12 cellular contexts compared by ENCODE assay signal in the genomic region with DNA sequence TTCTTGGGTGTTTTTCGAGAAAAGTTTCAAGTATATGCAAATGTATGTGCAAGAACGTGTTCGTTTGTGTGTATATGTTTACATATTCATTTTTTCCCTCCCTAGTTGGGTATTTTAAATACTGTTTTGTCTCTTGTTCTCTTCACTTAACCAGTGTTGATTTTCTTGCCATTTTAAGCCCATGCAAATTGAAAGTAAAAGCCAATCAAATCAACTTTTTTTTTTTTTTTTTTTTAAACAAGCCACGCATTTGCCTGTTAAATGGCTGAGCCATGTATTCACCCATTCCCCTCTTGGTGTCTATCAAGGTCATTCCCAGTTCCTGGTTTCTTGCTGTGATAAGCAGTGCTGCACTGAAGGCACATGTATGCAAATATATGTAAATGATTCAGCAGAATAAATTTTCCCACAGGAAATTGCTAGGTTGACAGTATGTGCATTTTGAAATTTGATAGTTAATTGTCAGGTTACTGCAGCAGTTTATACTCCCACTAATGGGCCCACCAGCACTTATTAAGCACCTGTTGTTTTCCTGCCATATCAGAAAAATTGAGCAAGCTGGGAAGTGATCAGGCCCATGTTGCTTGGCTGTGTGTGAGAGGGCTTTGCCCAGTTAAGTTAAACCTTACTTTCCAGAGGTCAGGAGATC. TPM values are rescaled to one million over a fixed set of nuclear protein-coding genes. Genes with fewer than 3 reads are reported as not detected.
A peak's percentile ranks its signal among the peaks of the same experiment; 100 is the strongest.
DNase-seq lines count a peak whose midpoint lies in the region; ATAC-seq, FAIRE-seq and TF ChIP-seq lines count a peak whose summit lies in the region.
"Had no signal": no experiment of that assay in that cellular context is flagged by ENCODE, and none has a peak within 500 bp of the region (broad histone marks: within the 10 kb centered on the region; RNA-seq: fewer than 3 reads in every experiment).

No MANE protein-coding gene starts in this region.

- H3K36me3 Mint-ChIP-seq in MCF 10A (ENCODE audit: insufficient read depth, unreplicated experiment), result peaks cover 6% of the 10 kb centered on the region
- peaks cover 36% of the 10 kb centered on the region for H3K36me3 Mint-ChIP-seq in activated naive CD8-positive, alpha-beta T cell treated with anti-CD3 and anti-CD28 coated beads, Interleukin-2, amount 50 U/mL, for 24 hours (ENCODE audit: low read depth)

- H3K4me1 Mint-ChIP-seq in MCF 10A (ENCODE audit: insufficient read depth, unreplicated experiment), result peaks cover 7% of the 10 kb centered on the region
- peaks cover 88% of the 10 kb centered on the region for H3K4me1 Mint-ChIP-seq in activated naive CD8-positive, alpha-beta T cell treated with anti-CD3 and anti-CD28 coated beads, Interleukin-2, amount 50 U/mL, for 24 hours

- no peak for FAIRE-seq in frontal cortex (lab: Jason Lieb, UNC)
- FAIRE-seq: colon had no signal

- CTCF ChIA-PET in mammary epithelial cell (lab: Charles Lee; ENCODE audit: low non-redundant PET) (no interaction called here), MCF 10A (lab: Yijun Ruan, JAX) (no interaction called here)

- no peaks in the 10 kb centered on the region for H3K27me3 Mint-ChIP-seq in MCF 10A (ENCODE audit: insufficient read depth, unreplicated experiment)
- no peaks in the 10 kb centered on the region for H3K27me3 Mint-ChIP-seq in activated naive CD8-positive, alpha-beta T cell treated with anti-CD3 and anti-CD28 coated beads, Interleukin-2, amount 50 U/mL, for 24 hours

- ATAC-seq in HG03280 (IDR thresholded peaks at IDR 0.05; ENCODE audit: unreplicated experiment) (peak; percentile 14), upper lobe of right lung (no peak), left cardiac atrium (no peak)
- ATAC-seq in activated naive CD8-positive, alpha-beta T cell treated with anti-CD3 and anti-CD28 coated beads, Interleukin-2, amount 50 U/mL, for 24 hours, result peak; percentile 26

- POLR2A ChIA-PET in MCF 10A (lab: Yijun Ruan, JAX), result no interaction called here

- intact Hi-C loops in mammary epithelial cell (cut with micrococcal nuclease), result no loop called here
- intact Hi-C loops in MCF 10A (cut with micrococcal nuclease), result no loop called here
- intact Hi-C loops in upper lobe of right lung (cut with DNase I), result no loop called here
- intact Hi-C loops in left cardiac atrium (cut with DNase I), result no loop called here
- intact Hi-C loops in dorsolateral prefrontal cortex (cut with DNase I), result no loop called here

- 100% methylated on average over 4 of the region's 4 CpGs for WGBS in mammary epithelial cell (ENCODE audit: low coverage, missing lambda C conversion rate)

- H3K4me3 Mint-ChIP-seq in MCF 10A (ENCODE audit: unreplicated experiment), result no peak overlapping the region
- peak overlapping the region; percentile 83 for H3K4me3 Mint-ChIP-seq in activated naive CD8-positive, alpha-beta T cell treated with anti-CD3 and anti-CD28 coated beads, Interleukin-2, amount 50 U/mL, for 24 hours

- DNase-seq in mammary epithelial cell, result no peak
- DNase-seq in MCF 10A (ENCODE audit: unreplicated experiment), result no peak
- no peak for DNase-seq in activated naive CD8-positive, alpha-beta T cell treated with anti-CD3 and anti-CD28 coated beads, Interleukin-2, amount 50 U/mL, for 24 hours
- no peak for DNase-seq in upper lobe of right lung
- no peak for DNase-seq in left cardiac atrium
- no peak for DNase-seq in dorsolateral prefrontal cortex
- DNase-seq in frontal cortex (ENCODE audit: low spot score in 2 of 2), result no peak
- DNase-seq: GM23248, NCI-H1417 treated with DMSO at 0.1 percent for 48 hours had no signal

- H3K9me3 ChIP-seq in mammary epithelial cell (replicated peaks; ENCODE audit: insufficient read depth, low read length) (no peaks in the 10 kb centered on the region), upper lobe of right lung (no peaks in the 10 kb centered on the region)

- H3K9me3 Mint-ChIP-seq in MCF 10A (ENCODE audit: unreplicated experiment), result no peaks in the 10 kb centered on the region
- peaks cover 18% of the 10 kb centered on the region for H3K9me3 Mint-ChIP-seq in activated naive CD8-positive, alpha-beta T cell treated with anti-CD3 and anti-CD28 coated beads, Interleukin-2, amount 50 U/mL, for 24 hours

- H3K36me3 ChIP-seq in mammary epithelial cell (ENCODE audit: insufficient read depth, low read length), result no peaks in the 10 kb centered on the region
- no peaks in the 10 kb centered on the region for H3K36me3 ChIP-seq in upper lobe of right lung

- H3K79me2 ChIP-seq in mammary epithelial cell (ENCODE audit: insufficient read depth, low read length), result peaks cover 96% of the 10 kb centered on the region

- H2AFZ ChIP-seq in mammary epithelial cell (ENCODE audit: low read depth, low read length), result no peak overlapping the region
- H2AFZ ChIP-seq: GM23248 had no signal

- H3K9ac ChIP-seq in mammary epithelial cell (ENCODE audit: insufficient read depth, low read length), result no peak overlapping the region
- H3K9ac ChIP-seq: BLaER1, GM23248 had no signal

- BruUV-seq in mammary epithelial cell (replicated peaks; lab: Mats Ljungman, UMichigan) (TSS peak; percentile 11), MCF 10A (replicated peaks; lab: Mats Ljungman, UMichigan) (no TSS peak)

- H3K27ac Mint-ChIP-seq in MCF 10A (ENCODE audit: low read depth, unreplicated experiment), result no peak overlapping the region
- H3K27ac Mint-ChIP-seq in activated naive CD8-positive, alpha-beta T cell treated with anti-CD3 and anti-CD28 coated beads, Interleukin-2, amount 50 U/mL, for 24 hours, result peak overlapping the region; percentile 99

- in situ Hi-C loops in mammary epithelial cell (cut with MboI; ENCODE audit: low sequenced_read_pairs in 2 of 2), result loop anchor here in 1 of 2 donors (5.0 kb wide), 1 partner anchor 84 kb away; no protein-coding TSS in a partner anchor

- H3K4me3 ChIP-seq in mammary epithelial cell (replicated peaks in 1 of 3; ENCODE audit: insufficient read depth in 1 of 3, low read depth in 2 of 3, low read length in 3 of 3) (no peak overlapping the region), upper lobe of right lung (no peak overlapping the region), dorsolateral prefrontal cortex (no peak overlapping the region)
- H3K4me3 ChIP-seq: BLaER1, GM23248 had no signal

- H3K4me1 ChIP-seq in mammary epithelial cell (ENCODE audit: insufficient read depth, low read length) (peaks cover 14% of the 10 kb centered on the region), upper lobe of right lung (peaks cover 21% of the 10 kb centered on the region)

- no peaks in the 10 kb centered on the region for H3K27me3 ChIP-seq in mammary epithelial cell (ENCODE audit: insufficient read depth, low read length)
- H3K27me3 ChIP-seq in upper lobe of right lung, result no peaks in the 10 kb centered on the region
- H3K27me3 ChIP-seq in dorsolateral prefrontal cortex, result no peaks in the 10 kb centered on the region
- H3K27me3 ChIP-seq: BLaER1 had no signal

- dilution Hi-C loops in mammary epithelial cell (cut with HindIII; ENCODE audit: low sequenced_read_pairs), result no loop called here

- no peak for TF ChIP-seq CTCF in mammary epithelial cell (conservative IDR thresholded peaks at IDR 0.05 in 1 of 2, IDR thresholded peaks at IDR 0.05 in 1 of 2; ENCODE audit: extremely low read depth in 1 of 2, insufficient read depth in 1 of 2, low read depth in 1 of 2, low read length in 2 of 2)
- no peak for TF ChIP-seq CTCF in MCF 10A (IDR thresholded peaks at IDR 0.05; ENCODE audit: unreplicated experiment)
- no peak for TF ChIP-seq CTCF in upper lobe of right lung (IDR thresholded peaks at IDR 0.05)
- TF ChIP-seq CTCF in dorsolateral prefrontal cortex (IDR thresholded peaks at IDR 0.05 in 54 of 56, conservative IDR thresholded peaks at IDR 0.05 in 2 of 56; ENCODE audit: low read depth in 1 of 56, partially characterized antibody in 56 of 56), result no peak

- H3K27ac ChIP-seq in mammary epithelial cell (ENCODE audit: insufficient read depth, low read depth, low read length) (no peak overlapping the region), upper lobe of right lung (peak overlapping the region; percentile 25), dorsolateral prefrontal cortex (no peak overlapping the region)
- H3K27ac ChIP-seq: BLaER1, GM23248 had no signal

- no peak overlapping the region for H3K4me2 ChIP-seq in mammary epithelial cell (ENCODE audit: insufficient read depth, low read depth, low read length)
- H3K4me2 ChIP-seq: BLaER1 had no signal

- H4K20me1 ChIP-seq in mammary epithelial cell (ENCODE audit: insufficient read depth, low read length), result no peaks in the 10 kb centered on the region

RNA-seq across cellular contexts. Expression of a gene that starts 12.3 kb away (rescaled TPM):
- total RNA-seq in mammary epithelial cell, result 10 to 100 TPM; 45.5 to 47.2 TPM
- polyA plus RNA-seq in mammary epithelial cell, result 25.3 TPM
- polyA minus RNA-seq in mammary epithelial cell, result 137 TPM
- 72.5 and 95.3 TPM in 2 replicates for total RNA-seq in MCF 10A (2022)
- total RNA-seq in upper lobe of right lung, result 50.6 TPM
- 10 to 100 TPM; 16.2 to 20.9 TPM for total RNA-seq in left cardiac atrium
- 10 to 100 TPM; 10.3 to 25.6 (median 15.5) TPM for total RNA-seq in dorsolateral prefrontal cortex
- 8.2 TPM for total RNA-seq in frontal cortex

Comparison
In these comparisons a context has a peak if more than half of its experiments do, and no peak if none do; other contexts are left out.
1. ATAC-seq: peak in HG03280 (single experiment) and activated naive CD8-positive, alpha-beta T cell treated with anti-CD3 and anti-CD28 coated beads, Interleukin-2, amount 50 U/mL, for 24 hours (single experiment); none in upper lobe of right lung (single experiment) and left cardiac atrium (0 of 2).